ENCODE assay signal across 30 cellular contexts in the genomic region with DNA sequence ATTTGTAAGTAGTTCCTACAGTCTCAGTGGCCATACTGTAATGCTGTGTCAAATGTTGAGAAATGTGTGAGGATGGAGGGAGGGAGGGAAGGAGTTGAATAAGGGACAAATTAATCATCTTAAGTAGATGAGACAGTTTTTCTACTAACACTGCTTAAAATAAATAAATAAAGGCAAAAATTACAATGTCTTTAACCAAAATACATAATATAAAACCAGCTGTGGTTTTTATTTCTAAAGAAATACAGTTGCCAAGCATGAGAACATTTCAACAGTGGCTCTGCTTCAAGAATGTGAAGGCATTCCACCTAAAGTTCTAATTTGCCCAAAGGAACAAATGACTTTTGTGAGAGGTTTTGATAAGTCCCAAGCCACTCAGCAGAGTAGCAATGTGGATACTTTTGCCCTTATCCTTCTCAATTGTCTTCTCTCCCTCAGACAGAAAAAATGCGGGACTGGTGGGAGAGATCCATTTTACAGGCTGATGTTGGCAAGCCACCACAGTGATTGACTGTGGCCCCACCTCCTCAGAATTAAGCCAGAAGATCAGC.
DNase-seq lines count a peak whose midpoint lies in the region; TF ChIP-seq lines count a peak whose summit lies in the region.
"Had no signal": no experiment of that assay in that cellular context is flagged by ENCODE, and none has a peak within 500 bp of the region (broad histone marks: within the 10 kb centered on the region; RNA-seq: fewer than 3 reads in every experiment).

No MANE protein-coding gene starts in this region.

- H3K9me3 Mint-ChIP-seq in mesothelial cell of epicardium = peaks cover 6% of the 10 kb centered on the region
- H3K9me3 Mint-ChIP-seq: activated naive CD4-positive, alpha-beta T cell treated with anti-CD3 and anti-CD28 coated beads, Interleukin-2, amount 50 U/mL, for 72 hours; activated T-helper 2 cell treated with anti-CD3 and anti-CD28 coated beads, Interferon-gamma antibody, Interleukin-2, Interleukin-4, amounts not matched to agents 10 μg/mL and 5 μg/mL and 100 μg/mL, durations not matched to agents 14 hours and 24 hours and 36 hours; neural crest cell had no signal

- no peak overlapping the region for H2AFZ ChIP-seq in fibroblast of lung (ENCODE audit: low read length)

- H3K4me2 ChIP-seq in fibroblast of lung (ENCODE audit: extremely low read depth, insufficient read depth, low read length) = no peak overlapping the region

- TF ChIP-seq CTCF in AG09309 (IDR thresholded peaks at IDR 0.05; ENCODE audit: control insufficient read depth, insufficient read depth, low read depth, low read length, missing control alignments) = no peak
- no peak for TF ChIP-seq CTCF in fibroblast of lung (conservative IDR thresholded peaks at IDR 0.05 in 1 of 2, IDR thresholded peaks at IDR 0.05 in 1 of 2; ENCODE audit: low read depth in 1 of 2, low read length in 2 of 2)
- TF ChIP-seq CTCF in mesothelial cell of epicardium (IDR thresholded peaks at IDR 0.05; ENCODE audit: unreplicated experiment) = no peak
- TF ChIP-seq CTCF in GM10266 (IDR thresholded peaks at IDR 0.05; ENCODE audit: control insufficient read depth, insufficient read depth, low read depth, missing control alignments) = no peak

- peaks cover 41% of the 10 kb centered on the region for H3K4me1 Mint-ChIP-seq in mesothelial cell of epicardium
- H3K4me1 Mint-ChIP-seq: B cell, neural crest cell, T-cell had no signal

- H3K36me3 ChIP-seq in fibroblast of lung (ENCODE audit: control insufficient read depth, insufficient read depth, low read length) = no peaks in the 10 kb centered on the region
- H3K36me3 ChIP-seq: ascending aorta, lower lobe of right lung, sigmoid colon, thoracic aorta had no signal

- H3K27me3 ChIP-seq in fibroblast of lung (ENCODE audit: control insufficient read depth, insufficient read depth, low read length) = no peaks in the 10 kb centered on the region
- H3K27me3 ChIP-seq: ascending aorta, sigmoid colon had no signal

- no peak overlapping the region for H3K4me3 ChIP-seq in AG09309 (ENCODE audit: control insufficient read depth, low read depth, low read length)
- H3K4me3 ChIP-seq in fibroblast of lung (replicated peaks in 1 of 4; ENCODE audit: control extremely low read depth in 1 of 4, insufficient read depth in 1 of 4, low read depth in 3 of 4, low read length in 4 of 4) = no peak overlapping the region
- H3K4me3 ChIP-seq: ascending aorta, lower lobe of right lung, sigmoid colon, thoracic aorta had no signal

- H3K9me3 ChIP-seq in fibroblast of lung (ENCODE audit: control insufficient read depth, insufficient read depth, low read depth, low read length) = no peaks in the 10 kb centered on the region
- H3K9me3 ChIP-seq: ascending aorta, lower lobe of right lung, thoracic aorta had no signal

- in situ Hi-C loops in SK-MEL-5 (cut with HindIII; ENCODE audit: low pct_unique_long_range_greater_than_20kb, low sequenced_read_pairs) = no loop called here

- no peaks in the 10 kb centered on the region for H4K20me1 ChIP-seq in fibroblast of lung (ENCODE audit: control insufficient read depth, extremely low read depth, insufficient read depth, low read length)

- no peak overlapping the region for H3K27ac ChIP-seq in fibroblast of lung (ENCODE audit: insufficient read depth, low read length)
- H3K27ac ChIP-seq: ascending aorta, lower lobe of right lung, thoracic aorta had no signal

- H3K36me3 Mint-ChIP-seq in mesothelial cell of epicardium = peaks cover 3% of the 10 kb centered on the region
- H3K36me3 Mint-ChIP-seq: activated naive CD4-positive, alpha-beta T cell treated with anti-CD3 and anti-CD28 coated beads, Interleukin-2, amount 50 U/mL, for 72 hours; T-cell had no signal

- H3K4me3 Mint-ChIP-seq in mesothelial cell of epicardium = no peak overlapping the region
- H3K4me3 Mint-ChIP-seq: B cell, neural crest cell, T-cell had no signal

- no peaks in the 10 kb centered on the region for H3K4me1 ChIP-seq in fibroblast of lung (ENCODE audit: control insufficient read depth, extremely low read depth, insufficient read depth, low read length)

- H3K27ac Mint-ChIP-seq in mesothelial cell of epicardium = peak overlapping the region; percentile 82
- H3K27ac Mint-ChIP-seq: activated naive CD4-positive, alpha-beta T cell treated with anti-CD3 and anti-CD28 coated beads, Interleukin-2, amount 50 U/mL, for 72 hours; activated T-helper 2 cell treated with anti-CD3 and anti-CD28 coated beads, Interferon-gamma antibody, Interleukin-2, Interleukin-4, amounts not matched to agents 10 μg/mL and 5 μg/mL and 100 μg/mL, durations not matched to agents 14 hours and 24 hours and 36 hours; B cell; T-cell had no signal

- no peaks in the 10 kb centered on the region for H3K79me2 ChIP-seq in fibroblast of lung (ENCODE audit: control insufficient read depth, insufficient read depth, low read length)

- DNase-seq in AG09309 (ENCODE audit: low read depth) (peak; percentile 11), SK-MEL-5 (ENCODE audit: low read depth, low spot score) (peak; percentile 6), fibroblast of lung (ENCODE audit: low read depth in 2 of 2) (peak; percentile 63 to 91), mesothelial cell of epicardium (ENCODE audit: low spot score in 2 of 2, unreplicated experiment in 2 of 2) (no peak), activated T-cell treated with anti-CD3 and anti-CD28 coated beads for 4 hours (no peak), GM10266 (ENCODE audit: extremely low spot score) (no peak), SW480 (ENCODE audit: low spot score) (no peak), COR-L47 (lab: John Stamatoyannopoulos, UW) (no peak)
- DNase-seq: activated CD4-positive, alpha-beta T cell treated with anti-CD3 and anti-CD28 coated beads, Interleukin-2, amount 50 U/mL, for 4 hours; activated CD8-positive, alpha-beta memory T cell treated with anti-CD3 and anti-CD28 coated beads, Interleukin-2, amount 50 U/mL, for 4 hours; central memory CD4-positive, alpha-beta T cell; dermis blood vessel endothelial cell; GDM1; head of caudate nucleus; Karpas-422; kidney glomerular epithelial cell; lower lobe of right lung; NCI-H1694; NCI-H2171 treated with DMSO at 0.1 percent for 48 hours; NCI-H526; sigmoid colon; stimulated activated CD4-positive, alpha-beta T cell treated with anti-CD3 and anti-CD28 coated beads, Interleukin-15, amount 100 ng/mL, for 24 hours; stimulated activated naive CD4-positive, alpha-beta T cell treated with Interleukin-2 at 50 U/mL for 16 hours; T-cell had no signal

- no peaks in the 10 kb centered on the region for H3K27me3 Mint-ChIP-seq in mesothelial cell of epicardium (ENCODE audit: low read depth)
- H3K27me3 Mint-ChIP-seq: B cell, T-cell had no signal

- no peak overlapping the region for H3K9ac ChIP-seq in fibroblast of lung (ENCODE audit: insufficient read depth, low read length)

Comparison
In these comparisons a context has a peak if more than half of its experiments do, and no peak if none do; other contexts are left out.
1. DNase-seq: peak in AG09309 (single experiment), SK-MEL-5 (single experiment) and fibroblast of lung (2 of 2); none in mesothelial cell of epicardium (0 of 2), activated T-cell treated with anti-CD3 and anti-CD28 coated beads for 4 hours (single experiment), GM10266 (single experiment), SW480 (single experiment) and COR-L47 (single experiment).